In genomic region chr9:13787234-13787833, GRCh38 we compare ENCODE assay signal across 14 cellular contexts.
DNase-seq lines count a peak whose midpoint lies in the region; ATAC-seq and TF ChIP-seq lines count a peak whose summit lies in the region.
"Had no signal": no experiment of that assay in that cellular context is flagged by ENCODE, and none has a peak within 500 bp of the region (broad histone marks: within the 10 kb centered on the region; RNA-seq: fewer than 3 reads in every experiment).

No MANE protein-coding gene starts in this region.

- peak overlapping the region; percentile 6 for H3K27ac Mint-ChIP-seq in MCF 10A (ENCODE audit: low read depth, unreplicated experiment)
- H3K27ac Mint-ChIP-seq in activated naive CD8-positive, alpha-beta T cell treated with anti-CD3 and anti-CD28 coated beads for 36 hours, result no peak overlapping the region

- H3K27me3 ChIP-seq in mammary epithelial cell (ENCODE audit: insufficient read depth, low read length) (no peaks in the 10 kb centered on the region), neuronal stem cell (ENCODE audit: control insufficient read depth in 3 of 3, insufficient read depth in 3 of 3, low read depth in 1 of 3, low read length in 3 of 3) (no peaks in the 10 kb centered on the region)

- H3K9ac ChIP-seq in mammary epithelial cell (ENCODE audit: insufficient read depth, low read length) (no peak overlapping the region), neuronal stem cell (ENCODE audit: low read depth, low read length, poor library complexity) (no peak overlapping the region)

- POLR2A ChIA-PET in MCF 10A (lab: Yijun Ruan, JAX), result interaction anchor here (0.7 kb wide), 1 partner anchor 58 kb away, joined by 3 read pairs; no protein-coding TSS in a partner anchor

- WGBS in mammary epithelial cell (ENCODE audit: low coverage, missing lambda C conversion rate), result 91% methylated on average over 10 of the region's 10 CpGs
- no CpG with 5 or more reads among the region's 10 CpGs for WGBS in neuronal stem cell (ENCODE audit: extremely low coverage in 2 of 2, insufficient read length in 2 of 2, insufficient replicate concordance in 1 of 2), 2 donors

- no peaks in the 10 kb centered on the region for H3K79me1 ChIP-seq in neuronal stem cell (ENCODE audit: low read depth, low read length)

- H2BK5ac ChIP-seq in neuronal stem cell (ENCODE audit: low read length), result no peak overlapping the region

- no peaks in the 10 kb centered on the region for H3K36me3 Mint-ChIP-seq in MCF 10A (ENCODE audit: insufficient read depth, unreplicated experiment)
- H3K36me3 Mint-ChIP-seq in activated naive CD8-positive, alpha-beta T cell treated with anti-CD3 and anti-CD28 coated beads for 36 hours, result no peaks in the 10 kb centered on the region

- H3K4ac ChIP-seq in neuronal stem cell (ENCODE audit: low read length), result no peak overlapping the region

- TF ChIP-seq CTCF in MCF 10A (IDR thresholded peaks at IDR 0.05; ENCODE audit: unreplicated experiment) (no peak), mammary epithelial cell (conservative IDR thresholded peaks at IDR 0.05 in 1 of 2, IDR thresholded peaks at IDR 0.05 in 1 of 2; ENCODE audit: extremely low read depth in 1 of 2, insufficient read depth in 1 of 2, low read depth in 1 of 2, low read length in 2 of 2) (no peak)

- H2BK120ac ChIP-seq in neuronal stem cell (ENCODE audit: low read depth, low read length), result no peak overlapping the region

- H3K79me2 ChIP-seq in mammary epithelial cell (ENCODE audit: insufficient read depth, low read length), result no peaks in the 10 kb centered on the region

- no peak overlapping the region for H3K4me3 ChIP-seq in mammary epithelial cell (replicated peaks in 1 of 3; ENCODE audit: insufficient read depth in 1 of 3, low read depth in 2 of 3, low read length in 3 of 3)
- no peak overlapping the region for H3K4me3 ChIP-seq in neuronal stem cell (ENCODE audit: low read length in 2 of 2)
- H3K4me3 ChIP-seq: A549 had no signal

- H4K20me1 ChIP-seq in mammary epithelial cell (ENCODE audit: insufficient read depth, low read length), result no peaks in the 10 kb centered on the region

- no peak overlapping the region for H4K91ac ChIP-seq in neuronal stem cell (ENCODE audit: low read depth, low read length, poor library complexity)

- intact Hi-C loops in MCF 10A (cut with micrococcal nuclease) (no loop called here), mammary epithelial cell (cut with micrococcal nuclease) (no loop called here)

- CTCF ChIA-PET in MCF 10A (lab: Yijun Ruan, JAX) (no interaction called here), mammary epithelial cell (lab: Charles Lee; ENCODE audit: low non-redundant PET) (no interaction called here)

- dilution Hi-C loops in mammary epithelial cell (cut with HindIII; ENCODE audit: low sequenced_read_pairs), result no loop called here

- H3K27ac ChIP-seq in mammary epithelial cell (ENCODE audit: insufficient read depth, low read depth, low read length), result no peak overlapping the region
- H3K27ac ChIP-seq in neuronal stem cell (replicated peaks; ENCODE audit: low read length), result no peak overlapping the region
- H3K27ac ChIP-seq: A549 had no signal

- H3K4me2 ChIP-seq in mammary epithelial cell (ENCODE audit: insufficient read depth, low read depth, low read length) (no peak overlapping the region), neuronal stem cell (ENCODE audit: insufficient read depth, low read length, poor library complexity, severe bottlenecking) (no peak overlapping the region)
- H3K4me2 ChIP-seq: A549 had no signal

- H2AK5ac ChIP-seq in neuronal stem cell (ENCODE audit: low read depth, low read length), result no peak overlapping the region

- no peaks in the 10 kb centered on the region for H3K36me3 ChIP-seq in mammary epithelial cell (ENCODE audit: insufficient read depth, low read length)
- no peaks in the 10 kb centered on the region for H3K36me3 ChIP-seq in neuronal stem cell (replicated peaks in 1 of 2; ENCODE audit: control insufficient read depth in 2 of 2, insufficient read depth in 2 of 2, low read length in 2 of 2)

- DNase-seq in MCF 10A (ENCODE audit: unreplicated experiment) (no peak), mammary epithelial cell (no peak), fibroblast of the conjunctiva (ENCODE audit: low read depth) (peak; percentile 32), neuronal stem cell (ENCODE audit: low spot score) (no peak), DMS53 (lab: John Stamatoyannopoulos, UW) (no peak), COLO829 (ENCODE audit: low spot score) (no peak)
- no peak for DNase-seq in activated naive CD8-positive, alpha-beta T cell treated with anti-CD3 and anti-CD28 coated beads for 36 hours
- DNase-seq: activated T-cell treated with anti-CD3 and anti-CD28 coated beads, Interleukin-2, amount 50 U/mL, for 1 hour; effector memory CD4-positive, alpha-beta T cell; left colon; NCI-H226; T1000 had no signal

- H3K9me3 ChIP-seq in mammary epithelial cell (replicated peaks; ENCODE audit: insufficient read depth, low read length), result no peaks in the 10 kb centered on the region
- no peaks in the 10 kb centered on the region for H3K9me3 ChIP-seq in neuronal stem cell (replicated peaks in 1 of 2; ENCODE audit: control insufficient read depth in 2 of 2, insufficient read depth in 1 of 2, low read depth in 1 of 2, low read length in 2 of 2)

- H2AFZ ChIP-seq in mammary epithelial cell (ENCODE audit: low read depth, low read length), result no peak overlapping the region
- H2AFZ ChIP-seq in neuronal stem cell (ENCODE audit: low read length), result peak overlapping the region; percentile 79

- no peak overlapping the region for H4K8ac ChIP-seq in neuronal stem cell (ENCODE audit: low read depth, low read length)

- H3K27me3 Mint-ChIP-seq in MCF 10A (ENCODE audit: insufficient read depth, unreplicated experiment), result no peaks in the 10 kb centered on the region
- H3K27me3 Mint-ChIP-seq in activated naive CD8-positive, alpha-beta T cell treated with anti-CD3 and anti-CD28 coated beads for 36 hours, result no peaks in the 10 kb centered on the region

- no peak overlapping the region for H3K18ac ChIP-seq in neuronal stem cell (ENCODE audit: low read length)

- H2BK12ac ChIP-seq in neuronal stem cell (ENCODE audit: low read length), result no peak overlapping the region

- BruUV-seq in MCF 10A (replicated peaks; lab: Mats Ljungman, UMichigan), result no TSS peak
- BruUV-seq in mammary epithelial cell (replicated peaks; lab: Mats Ljungman, UMichigan), result no TSS peak

- no peaks in the 10 kb centered on the region for H3K9me3 Mint-ChIP-seq in MCF 10A (ENCODE audit: unreplicated experiment)
- peaks cover 4% of the 10 kb centered on the region for H3K9me3 Mint-ChIP-seq in activated naive CD8-positive, alpha-beta T cell treated with anti-CD3 and anti-CD28 coated beads for 36 hours

- H2BK15ac ChIP-seq in neuronal stem cell (ENCODE audit: low read length), result no peak overlapping the region

- H3K4me1 ChIP-seq in mammary epithelial cell (ENCODE audit: insufficient read depth, low read length) (no peaks in the 10 kb centered on the region), neuronal stem cell (ENCODE audit: control insufficient read depth in 2 of 2, insufficient read depth in 1 of 2, low read depth in 1 of 2, low read length in 2 of 2) (peaks cover 5 to 10% of the 10 kb centered on the region in 2 donors)
- H3K4me1 ChIP-seq: A549 had no signal

- H3K23ac ChIP-seq in neuronal stem cell (ENCODE audit: low read depth, low read length, poor library complexity), result no peak overlapping the region

- H3K14ac ChIP-seq in neuronal stem cell (ENCODE audit: low read length), result no peak overlapping the region

- no peak for ATAC-seq in HG03521 (IDR thresholded peaks at IDR 0.05; ENCODE audit: unreplicated experiment)
- ATAC-seq: A549, left colon had no signal

- H3K4me3 Mint-ChIP-seq in MCF 10A (ENCODE audit: unreplicated experiment), result no peak overlapping the region
- no peak overlapping the region for H3K4me3 Mint-ChIP-seq in activated naive CD8-positive, alpha-beta T cell treated with anti-CD3 and anti-CD28 coated beads for 36 hours

- no peaks in the 10 kb centered on the region for H3K4me1 Mint-ChIP-seq in MCF 10A (ENCODE audit: insufficient read depth, unreplicated experiment)
- H3K4me1 Mint-ChIP-seq in activated naive CD8-positive, alpha-beta T cell treated with anti-CD3 and anti-CD28 coated beads for 36 hours, result no peaks in the 10 kb centered on the region

- in situ Hi-C loops in mammary epithelial cell (cut with MboI; ENCODE audit: low sequenced_read_pairs in 2 of 2), result no loop called here
